Comparison of ENCODE assay signal across 8 cellular contexts in the genomic region with DNA sequence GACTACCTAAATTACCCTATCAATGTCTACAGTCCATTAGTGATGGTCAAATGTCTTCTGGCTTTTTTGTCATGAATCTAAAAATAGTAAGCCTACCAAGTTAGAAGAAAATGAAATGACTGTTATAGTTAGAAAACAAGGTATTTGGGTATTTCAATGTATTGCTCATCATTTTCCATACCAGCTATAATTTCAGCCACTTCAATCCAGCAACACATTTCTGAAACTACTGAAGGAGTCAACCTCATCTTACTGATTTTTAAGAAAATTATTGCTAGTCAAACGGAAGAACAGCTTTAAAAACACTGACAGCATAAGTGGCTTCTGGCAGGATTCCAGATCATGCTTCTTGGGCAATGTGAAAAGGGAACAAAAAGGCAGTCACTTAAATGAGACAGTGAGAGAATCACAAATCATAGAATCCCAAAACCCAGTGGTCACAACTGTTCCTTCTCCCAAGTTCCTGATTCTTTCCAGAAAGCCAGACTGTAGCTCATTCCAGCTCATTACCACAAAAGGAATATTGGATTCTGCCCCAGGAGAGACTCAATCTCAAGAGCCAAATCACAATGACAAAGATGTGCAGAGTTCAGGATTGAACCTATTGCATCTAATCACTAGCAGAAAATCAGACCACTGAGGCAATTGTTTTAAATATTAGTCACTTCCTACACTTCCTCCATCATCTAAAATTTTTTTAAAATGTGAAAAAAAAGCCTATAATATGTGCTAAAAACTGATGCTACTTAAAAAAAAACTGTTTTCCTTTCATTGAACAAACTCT.
DNase-seq lines count a peak whose midpoint lies in the region; ATAC-seq and TF ChIP-seq lines count a peak whose summit lies in the region.
"Had no signal": no experiment of that assay in that cellular context is flagged by ENCODE, and none has a peak within 500 bp of the region (broad histone marks: within the 10 kb centered on the region; RNA-seq: fewer than 3 reads in every experiment).

No MANE protein-coding gene starts in this region.

- H3K27ac ChIP-seq in OCI-LY1 (ENCODE audit: low read depth, low read length, poor library complexity, severe bottlenecking): peak overlapping the region; percentile 47
- H3K27ac ChIP-seq: upper lobe of left lung had no signal

- H3K36me3 ChIP-seq in OCI-LY1 (ENCODE audit: insufficient read depth, low read length): no peaks in the 10 kb centered on the region
- H3K36me3 ChIP-seq: upper lobe of left lung had no signal

- H2AFZ ChIP-seq in OCI-LY1 (ENCODE audit: low read length): no peak overlapping the region

- H3K9ac ChIP-seq in OCI-LY1 (ENCODE audit: low read length): no peak overlapping the region

- TF ChIP-seq CTCF in OCI-LY1 (IDR thresholded peaks at IDR 0.05; ENCODE audit: low read length): no peak
- TF ChIP-seq CTCF in epithelial cell of esophagus (IDR thresholded peaks at IDR 0.05; ENCODE audit: insufficient read depth, low read depth, low read length, missing control alignments): no peak

- no peaks in the 10 kb centered on the region for H3K79me2 ChIP-seq in OCI-LY1 (ENCODE audit: insufficient read depth, low read length)

- H3K9me2 ChIP-seq in OCI-LY1 (ENCODE audit: low read depth, low read length): no peaks in the 10 kb centered on the region

- H3K4me1 ChIP-seq in OCI-LY1 (ENCODE audit: insufficient read depth, low read length, severe bottlenecking): peaks cover 50% of the 10 kb centered on the region

- DNase-seq in epithelial cell of esophagus (ENCODE audit: low read depth) (peak; percentile 21), dedifferentiated amniotic fluid mesenchymal stem cell (ENCODE audit: extremely low spot score) (no peak), A172 (ENCODE audit: low spot score) (no peak)
- peak; percentile 51 for DNase-seq in stimulated activated naive CD8-positive, alpha-beta T cell treated with anti-CD3 and anti-CD28 coated beads, Interleukin-15, Interleukin-2, amounts not matched to agents 100 U/mL and 50 U/mL, for 24 hours

- H3K4me2 ChIP-seq in OCI-LY1 (ENCODE audit: low read length): peak overlapping the region; percentile 40; the same call in 1 of the 2 replicates

- H3K9me3 ChIP-seq in OCI-LY1 (ENCODE audit: low read length): no peaks in the 10 kb centered on the region
- H3K9me3 ChIP-seq: upper lobe of left lung had no signal

- H3K4me3 ChIP-seq in OCI-LY1 (ENCODE audit: low read depth, low read length, poor library complexity, severe bottlenecking) (peak overlapping the region; percentile 4), epithelial cell of esophagus (ENCODE audit: low read length) (no peak overlapping the region)
- H3K4me3 ChIP-seq: upper lobe of left lung had no signal

- no peaks in the 10 kb centered on the region for H4K20me1 ChIP-seq in OCI-LY1 (ENCODE audit: insufficient read depth, low read length)

- H3K27me3 ChIP-seq in OCI-LY1 (ENCODE audit: insufficient read depth, low read length): no peaks in the 10 kb centered on the region
- H3K27me3 ChIP-seq: upper lobe of left lung had no signal

- H3F3A ChIP-seq in OCI-LY1 (ENCODE audit: insufficient read depth, low read length): no peaks in the 10 kb centered on the region

- ATAC-seq in GM18517 (IDR thresholded peaks at IDR 0.05; ENCODE audit: unreplicated experiment): peak; percentile 54
- peak; percentile 47 for ATAC-seq in HG02623 (IDR thresholded peaks at IDR 0.05; ENCODE audit: unreplicated experiment)
- ATAC-seq in stimulated activated naive CD8-positive, alpha-beta T cell treated with anti-CD3 and anti-CD28 coated beads, Interleukin-15, Interleukin-2, amounts not matched to agents 100 U/mL and 50 U/mL, for 24 hours: peak; percentile 62

Comparison
In these comparisons a context has a peak if more than half of its experiments do, and no peak if none do; other contexts are left out.
1. DNase-seq: peak in epithelial cell of esophagus (single experiment) and stimulated activated naive CD8-positive, alpha-beta T cell treated with anti-CD3 and anti-CD28 coated beads, Interleukin-15, Interleukin-2, amounts not matched to agents 100 U/mL and 50 U/mL, for 24 hours (single experiment); none in dedifferentiated amniotic fluid mesenchymal stem cell (single experiment) and A172 (single experiment).
2. Peak in every context shown above with its lines, with median percentiles within 50 percentile points of each other: ATAC-seq.